10 cellular contexts compared by ENCODE assay signal in genomic region chr9:89815061-89815902, GRCh38.
A peak's percentile ranks its signal among the peaks of the same experiment; 100 is the strongest.
DNase-seq lines count a peak whose midpoint lies in the region; ATAC-seq lines count a peak whose summit lies in the region.
"Had no signal": no experiment of that assay in that cellular context is flagged by ENCODE, and none has a peak within 500 bp of the region (broad histone marks: within the 10 kb centered on the region; RNA-seq: fewer than 3 reads in every experiment).

No MANE protein-coding gene starts in this region.

- peaks cover 20% of the 10 kb centered on the region for H3K4me1 Mint-ChIP-seq in activated naive CD4-positive, alpha-beta T cell treated with anti-CD3 and anti-CD28 coated beads, Interleukin-2, amount 10 ng/mL, durations not matched to agents 7 days and 5 days

- peaks cover 56% of the 10 kb centered on the region for H3K27me3 Mint-ChIP-seq in activated naive CD4-positive, alpha-beta T cell treated with anti-CD3 and anti-CD28 coated beads, Interleukin-2, amount 10 ng/mL, durations not matched to agents 7 days and 5 days

- H3K27ac Mint-ChIP-seq in activated naive CD4-positive, alpha-beta T cell treated with anti-CD3 and anti-CD28 coated beads, Interleukin-2, amount 10 ng/mL, durations not matched to agents 7 days and 5 days: no peak overlapping the region
- H3K27ac Mint-ChIP-seq: activated CD4-positive, alpha-beta T cell treated with anti-CD3 and anti-CD28 coated beads, Interleukin-2, amount 10 ng/mL, durations not matched to agents 7 days and 5 days had no signal

- no peaks in the 10 kb centered on the region for H3K36me3 Mint-ChIP-seq in activated naive CD4-positive, alpha-beta T cell treated with anti-CD3 and anti-CD28 coated beads, Interleukin-2, amount 10 ng/mL, durations not matched to agents 7 days and 5 days

- no peak overlapping the region for H3K4me3 Mint-ChIP-seq in activated naive CD4-positive, alpha-beta T cell treated with anti-CD3 and anti-CD28 coated beads, Interleukin-2, amount 10 ng/mL, durations not matched to agents 7 days and 5 days
- H3K4me3 Mint-ChIP-seq: activated CD4-positive, alpha-beta T cell treated with anti-CD3 and anti-CD28 coated beads, Interleukin-2, amount 10 ng/mL, durations not matched to agents 7 days and 5 days had no signal

- H3K9me3 Mint-ChIP-seq in activated naive CD4-positive, alpha-beta T cell treated with anti-CD3 and anti-CD28 coated beads, Interleukin-2, amount 10 ng/mL, durations not matched to agents 7 days and 5 days: no peaks in the 10 kb centered on the region
- H3K9me3 Mint-ChIP-seq: activated CD4-positive, alpha-beta T cell treated with anti-CD3 and anti-CD28 coated beads, Interleukin-2, amount 10 ng/mL, durations not matched to agents 7 days and 5 days had no signal

- ATAC-seq in GM18858 (IDR thresholded peaks at IDR 0.05; ENCODE audit: unreplicated experiment): peak; percentile 25
- peak; percentile 32 for ATAC-seq in GM21447 (IDR thresholded peaks at IDR 0.05; ENCODE audit: unreplicated experiment)
- peak; percentile 21 for ATAC-seq in HG03108 (IDR thresholded peaks at IDR 0.05; ENCODE audit: unreplicated experiment)
- no peak for ATAC-seq in left cardiac atrium

- CTCF ChIA-PET in activated naive CD4-positive, alpha-beta T cell treated with anti-CD3 and anti-CD28 coated beads, Interleukin-2, amount 10 ng/mL, durations not matched to agents 7 days and 5 days (lab: Charles Lee): interaction anchor here (0.9 to 1.0 kb wide), 2 partner anchors 71 to 113 kb away, joined by 3 to 4 read pairs; no protein-coding TSS in a partner anchor

- intact Hi-C loops in left cardiac atrium (cut with DNase I): loop anchor here in 1 of 2 donors (10.0 kb wide), 1 partner anchor 210 kb away; the partner anchor contains the start of gene GADD45G

- DNase-seq in ecto neural progenitor cell (ENCODE audit: low spot score) (peak; percentile 29), Kasumi-1 (lab: John Stamatoyannopoulos, UW) (no peak), left cardiac atrium (no peak), MV-4-11 (lab: John Stamatoyannopoulos, UW) (no peak)
- DNase-seq in activated naive CD4-positive, alpha-beta T cell treated with anti-CD3 and anti-CD28 coated beads, Interleukin-2, amount 10 ng/mL, durations not matched to agents 7 days and 5 days: no peak
- DNase-seq: activated CD4-positive, alpha-beta T cell treated with anti-CD3 and anti-CD28 coated beads, Interleukin-2, amount 10 ng/mL, durations not matched to agents 7 days and 5 days; COR-L47 had no signal

Comparison
In these comparisons a context has a peak if more than half of its experiments do, and no peak if none do; other contexts are left out.
1. ATAC-seq: peak in GM18858 (single experiment), GM21447 (single experiment) and HG03108 (single experiment); none in left cardiac atrium (0 of 2).